ENCODE assay signal across 21 cellular contexts in the genomic region with DNA sequence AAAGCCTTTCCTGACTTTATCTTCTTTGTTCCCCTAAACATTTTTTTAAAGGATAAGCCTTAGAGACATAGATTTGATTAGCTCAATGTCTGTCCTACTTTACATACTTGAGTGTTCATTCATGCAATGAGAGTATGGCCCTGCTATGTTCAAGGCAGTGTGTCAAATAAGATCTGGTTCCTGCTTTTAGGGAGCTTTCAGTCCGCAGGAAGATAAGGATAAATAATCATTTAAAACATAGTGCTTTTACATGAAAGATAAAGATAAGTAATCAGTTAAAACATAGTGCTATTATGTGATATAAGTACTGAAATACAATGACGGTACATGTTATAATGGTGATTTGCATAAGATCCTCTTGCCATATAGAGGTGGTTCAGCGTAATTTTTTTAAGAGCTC.
A peak's percentile ranks its signal among the peaks of the same experiment; 100 is the strongest.
DNase-seq lines count a peak whose midpoint lies in the region; ATAC-seq, FAIRE-seq and TF ChIP-seq lines count a peak whose summit lies in the region.
"Had no signal": no experiment of that assay in that cellular context is flagged by ENCODE, and none has a peak within 500 bp of the region (broad histone marks: within the 10 kb centered on the region; RNA-seq: fewer than 3 reads in every experiment).

No MANE protein-coding gene starts in this region.

- no peak overlapping the region for H4K91ac ChIP-seq in IMR-90 (ENCODE audit: insufficient read depth, low read depth, low read length)

- ATAC-seq in A549 (no peak), IMR-90 (ENCODE audit: low read depth) (no peak)
- no peak for ATAC-seq in activated CD4-positive, alpha-beta T cell treated with anti-CD3 and anti-CD28 coated beads for 36 hours
- ATAC-seq: CD8-positive, alpha-beta T cell; GM12878 had no signal

- H3K79me2 ChIP-seq in SK-N-SH (ENCODE audit: insufficient read depth): no peaks in the 10 kb centered on the region

- POLR2A ChIA-PET in A549 (lab: Yijun Ruan, JAX) (no interaction called here), IMR-90 (lab: Charles Lee; ENCODE audit: unreplicated experiment) (no interaction called here), SK-N-SH (lab: Yijun Ruan, JAX) (no interaction called here)
- POLR2A ChIA-PET in activated CD4-positive, alpha-beta T cell treated with anti-CD3 and anti-CD28 coated beads for 36 hours (lab: Charles Lee): no interaction called here

- H3K14ac ChIP-seq in IMR-90 (replicated peaks; ENCODE audit: low read depth, low read length): no peak overlapping the region

- H3K56ac ChIP-seq in IMR-90 (ENCODE audit: extremely low read depth, insufficient read depth, low read length): no peak overlapping the region

- H3K4me3 ChIP-seq in A549 (no peak overlapping the region), IMR-90 (ENCODE audit: insufficient read depth, low read depth, low read length) (no peak overlapping the region), SK-N-SH (ENCODE audit: low read depth in 2 of 2, low read length in 1 of 2) (no peak overlapping the region)
- H3K4me3 ChIP-seq: BLaER1, GM12878 had no signal

- H3K27me3 Mint-ChIP-seq in nephron (ENCODE audit: low read depth): no peaks in the 10 kb centered on the region
- H3K27me3 Mint-ChIP-seq in activated CD4-positive, alpha-beta T cell treated with anti-CD3 and anti-CD28 coated beads for 36 hours: no peaks in the 10 kb centered on the region
- H3K27me3 Mint-ChIP-seq: B cell; CD4-positive, CD25-positive, alpha-beta regulatory T cell had no signal

- peaks cover 4% of the 10 kb centered on the region; the same call in 1 of the 3 replicates for H3K9me3 ChIP-seq in A549
- H3K9me3 ChIP-seq in IMR-90 (ENCODE audit: control insufficient read depth, insufficient read depth, low read length): no peaks in the 10 kb centered on the region
- H3K9me3 ChIP-seq in SK-N-SH: no peaks in the 10 kb centered on the region
- H3K9me3 ChIP-seq: BLaER1 had no signal

- H2BK15ac ChIP-seq in IMR-90 (ENCODE audit: low read depth, low read length): no peak overlapping the region

- H2AK5ac ChIP-seq in IMR-90 (ENCODE audit: low read depth, low read length): no peak overlapping the region

- intact Hi-C loops in IMR-90 (cut with micrococcal nuclease): no loop called here
- intact Hi-C loops in activated CD4-positive, alpha-beta T cell treated with anti-CD3 and anti-CD28 coated beads for 36 hours (cut with DNase I, micrococcal nuclease): no loop called here

- no peak overlapping the region for H3K18ac ChIP-seq in IMR-90 (ENCODE audit: low read depth, low read length)

- FAIRE-seq in A549 (lab: Jason Lieb, UNC) (peak; percentile 74), GM12892 (lab: Jason Lieb, UNC) (no peak)
- FAIRE-seq: GM12878, GM18507, H1 had no signal

- H3K79me1 ChIP-seq in IMR-90 (ENCODE audit: low read depth in 1 of 2, low read length in 2 of 2): no peaks in the 10 kb centered on the region

- DNase-seq in A549 (ENCODE audit: low read depth in 1 of 2, low spot score in 1 of 2) (no peak), IMR-90 (peak; percentile 9), SK-N-SH (peak; percentile 20), GOT3 (lab: John Stamatoyannopoulos, UW) (no peak), GM12892 (ENCODE audit: insufficient read length) (no peak)
- no peak for DNase-seq in activated CD4-positive, alpha-beta T cell treated with anti-CD3 and anti-CD28 coated beads for 36 hours
- DNase-seq: Caco-2; CD4-positive, CD25-positive, alpha-beta regulatory T cell; CD8-positive, alpha-beta T cell; DMS153; DND-41; GDM1; H7; HCEC 1CT had no signal

- no peaks in the 10 kb centered on the region for H3K27me3 ChIP-seq in IMR-90 (ENCODE audit: control insufficient read depth, insufficient read depth, low read length)
- H3K27me3 ChIP-seq in SK-N-SH (ENCODE audit: insufficient read depth): no peaks in the 10 kb centered on the region
- H3K27me3 ChIP-seq: BLaER1 had no signal

- H2AFZ ChIP-seq in IMR-90 (replicated peaks; ENCODE audit: low read length, poor library complexity) (no peak overlapping the region), SK-N-SH (ENCODE audit: low read depth) (no peak overlapping the region)

- dilution Hi-C loops in IMR-90 (cut with HindIII; ENCODE audit: low sequenced_read_pairs, unreplicated experiment): no loop called here

- in situ Hi-C loops in IMR-90 (cut with MboI; ENCODE audit: low sequenced_read_pairs): no loop called here

- H3K27ac ChIP-seq in A549 (no peak overlapping the region), IMR-90 (ENCODE audit: insufficient read depth, low read length) (no peak overlapping the region), SK-N-SH (ENCODE audit: low read depth in 2 of 2, low read length in 1 of 2) (peak overlapping the region in 1 of 2 experiments; percentile 72; a peak in 2 of 4 replicates)
- H3K27ac ChIP-seq: BLaER1, C4-2B had no signal

- peaks cover under 1% of the 10 kb centered on the region for H3K36me3 Mint-ChIP-seq in nephron (ENCODE audit: low read depth)
- H3K36me3 Mint-ChIP-seq in activated CD4-positive, alpha-beta T cell treated with anti-CD3 and anti-CD28 coated beads for 36 hours (ENCODE audit: low read depth): no peaks in the 10 kb centered on the region
- H3K36me3 Mint-ChIP-seq: CD4-positive, CD25-positive, alpha-beta regulatory T cell; CD8-positive, alpha-beta T cell had no signal

- H3K9me1 ChIP-seq in IMR-90 (ENCODE audit: insufficient read depth, low read length): no peaks in the 10 kb centered on the region

- no peak overlapping the region for H4K8ac ChIP-seq in IMR-90 (ENCODE audit: low read depth in 2 of 2, low read length in 2 of 2)

- no peak overlapping the region for H3K4me3 Mint-ChIP-seq in nephron
- H3K4me3 Mint-ChIP-seq in activated CD4-positive, alpha-beta T cell treated with anti-CD3 and anti-CD28 coated beads for 36 hours: no peak overlapping the region
- H3K4me3 Mint-ChIP-seq: B cell; CD4-positive, CD25-positive, alpha-beta regulatory T cell; CD8-positive, alpha-beta T cell had no signal

- TF ChIP-seq POLR2A in A549 (IDR thresholded peaks at IDR 0.05; ENCODE audit: low read length) (no peak), IMR-90 (IDR thresholded peaks at IDR 0.05; ENCODE audit: low read depth, low read length) (no peak), GM12892 (IDR thresholded peaks at IDR 0.05; ENCODE audit: low read depth, low read length) (no peak)

- H3K9me3 Mint-ChIP-seq in nephron: peaks cover 10% of the 10 kb centered on the region
- peaks cover 2% of the 10 kb centered on the region for H3K9me3 Mint-ChIP-seq in activated CD4-positive, alpha-beta T cell treated with anti-CD3 and anti-CD28 coated beads for 36 hours (ENCODE audit: low read depth)

- peak overlapping the region in 2 of 3 experiments; percentile 9 to 45 for H3K27ac Mint-ChIP-seq in nephron
- no peak overlapping the region for H3K27ac Mint-ChIP-seq in activated CD4-positive, alpha-beta T cell treated with anti-CD3 and anti-CD28 coated beads for 36 hours
- H3K27ac Mint-ChIP-seq: B cell; CD4-positive, CD25-positive, alpha-beta regulatory T cell; CD8-positive, alpha-beta T cell had no signal

- H3K4me2 ChIP-seq in A549 (no peak overlapping the region), IMR-90 (ENCODE audit: low read depth, low read length) (no peak overlapping the region), SK-N-SH (no peak overlapping the region)
- H3K4me2 ChIP-seq: BLaER1 had no signal

- WGBS in A549 (ENCODE audit: missing lambda C conversion rate): 57% methylated on average over 3 of the region's 3 CpGs
- no CpG with 5 or more reads among the region's 3 CpGs for WGBS in IMR-90 (ENCODE audit: extremely low coverage in 2 of 2, insufficient read length in 1 of 2), 2 experiments
- 25% methylated on average over 3 of the region's 3 CpGs for WGBS in SK-N-SH (ENCODE audit: low lambda C conversion rate)

- no peak for TF ChIP-seq CTCF in A549 (IDR thresholded peaks at IDR 0.05)
- no peak for TF ChIP-seq CTCF in IMR-90 (conservative IDR thresholded peaks at IDR 0.05; ENCODE audit: low read depth, low read length)
- TF ChIP-seq CTCF in SK-N-SH (IDR thresholded peaks at IDR 0.05): no peak
- TF ChIP-seq CTCF in nephron (IDR thresholded peaks at IDR 0.05; ENCODE audit: unreplicated experiment in 3 of 3): no peak

- H4K20me1 ChIP-seq in IMR-90 (ENCODE audit: insufficient read depth, low read length): no peaks in the 10 kb centered on the region
- no peaks in the 10 kb centered on the region for H4K20me1 ChIP-seq in SK-N-SH (ENCODE audit: insufficient read depth)
- H4K20me1 ChIP-seq: BLaER1 had no signal

- TF ChIP-seq RAD21 in A549 (conservative IDR thresholded peaks at IDR 0.05 in 1 of 2, IDR thresholded peaks at IDR 0.05 in 1 of 2) (no peak), IMR-90 (IDR thresholded peaks at IDR 0.05; ENCODE audit: low read length) (no peak), SK-N-SH (IDR thresholded peaks at IDR 0.05; ENCODE audit: low read length) (peak; percentile 28)

- H2BK120ac ChIP-seq in IMR-90 (ENCODE audit: low read depth, low read length): no peak overlapping the region

- no peak for TF ChIP-seq EP300 in A549 (IDR thresholded peaks at IDR 0.05)
- TF ChIP-seq EP300 in SK-N-SH (IDR thresholded peaks at IDR 0.05; ENCODE audit: borderline replicate concordance in 1 of 2, low read depth in 1 of 2, low read length in 1 of 2): peak in 1 of 2 experiments; percentile 87; a peak in 2 of 4 replicates

- H3F3A ChIP-seq in SK-N-SH (replicated peaks; ENCODE audit: insufficient read depth): no peaks in the 10 kb centered on the region

- no peak overlapping the region for H2BK5ac ChIP-seq in IMR-90 (ENCODE audit: low read depth, low read length, poor library complexity, severe bottlenecking)

- H3K36me3 ChIP-seq in IMR-90 (ENCODE audit: control insufficient read depth, insufficient read depth, low read length): no peaks in the 10 kb centered on the region
- H3K36me3 ChIP-seq in SK-N-SH (replicated peaks in 1 of 2; ENCODE audit: control insufficient read depth in 1 of 2, insufficient read depth in 2 of 2, low read length in 1 of 2): no peaks in the 10 kb centered on the region
- H3K36me3 ChIP-seq: BLaER1 had no signal

- H3K9ac ChIP-seq in IMR-90 (ENCODE audit: low read depth, low read length): no peak overlapping the region
- H3K9ac ChIP-seq in SK-N-SH: no peak overlapping the region
- H3K9ac ChIP-seq: BLaER1 had no signal

- H4K5ac ChIP-seq in IMR-90 (ENCODE audit: low read depth, low read length): no peak overlapping the region

- H2BK20ac ChIP-seq in IMR-90 (ENCODE audit: low read depth, low read length): no peak overlapping the region

- no peak overlapping the region for H3K4ac ChIP-seq in IMR-90 (ENCODE audit: low read depth, low read length)

- H3K4me1 Mint-ChIP-seq in nephron: peaks cover 18% of the 10 kb centered on the region
- H3K4me1 Mint-ChIP-seq in activated CD4-positive, alpha-beta T cell treated with anti-CD3 and anti-CD28 coated beads for 36 hours: no peaks in the 10 kb centered on the region
- H3K4me1 Mint-ChIP-seq: B cell; CD4-positive, CD25-positive, alpha-beta regulatory T cell had no signal

- H3K9me2 ChIP-seq in SK-N-SH: no peaks in the 10 kb centered on the region

- no peak overlapping the region for H3K23ac ChIP-seq in IMR-90 (ENCODE audit: low read depth, low read length)

- H3K4me1 ChIP-seq in A549 (peaks cover 24% of the 10 kb centered on the region; the same call in 2 of the 3 replicates), IMR-90 (ENCODE audit: control insufficient read depth, insufficient read depth, low read length) (no peaks in the 10 kb centered on the region), SK-N-SH (ENCODE audit: control insufficient read depth in 1 of 2, insufficient read depth in 2 of 2, low read depth in 1 of 2, low read length in 1 of 2) (no peaks in the 10 kb centered on the region; a peak in 1 of 4 replicates)
- H3K4me1 ChIP-seq: BLaER1 had no signal

- no peak overlapping the region for H2AK9ac ChIP-seq in IMR-90 (replicated peaks; ENCODE audit: low read depth, low read length, poor library complexity)

- BruUV-seq in IMR-90 (replicated peaks; lab: Mats Ljungman, UMichigan): no TSS peak

- CTCF ChIA-PET in A549 (lab: Yijun Ruan, JAX) (no interaction called here), IMR-90 (lab: Yijun Ruan, JAX) (no interaction called here), SK-N-SH (lab: Yijun Ruan, JAX) (interaction anchor here (0.9 to 1.8 kb wide), 2 partner anchors 19 to 485 kb away, joined by 4 to 9 read pairs; no protein-coding TSS in a partner anchor)
- CTCF ChIA-PET in activated CD4-positive, alpha-beta T cell treated with anti-CD3 and anti-CD28 coated beads for 36 hours (lab: Charles Lee): interaction anchor here (0.6 kb wide), 1 partner anchor 131 kb away, joined by 3 read pairs; no protein-coding TSS in a partner anchor

Comparison
In these comparisons a context has a peak if more than half of its experiments do, and no peak if none do; other contexts are left out.
1. DNase-seq: peak in IMR-90 (single experiment) and SK-N-SH (single experiment); none in A549 (0 of 2), GOT3 (single experiment), activated CD4-positive, alpha-beta T cell treated with anti-CD3 and anti-CD28 coated beads for 36 hours (single experiment) and GM12892 (single experiment).
2. CTCF ChIA-PET loops: an anchor here in SK-N-SH (0.9 to 1.8 kb wide) and activated CD4-positive, alpha-beta T cell treated with anti-CD3 and anti-CD28 coated beads for 36 hours (0.6 kb wide); none called in A549 and IMR-90.
3. Of the 12 proteins assayed by ChIP-seq in both A549 and SK-N-SH: peak only in A549: none; only in SK-N-SH: RAD21 and RCOR1; in both: none; in neither: 9; mixed calls (peak in some experiments, not most) for 1.